In genomic region chr3:179451335-179452165, GRCh38 we compare ENCODE assay signal across 8 cellular contexts. TPM values are rescaled to one million over a fixed set of nuclear protein-coding genes. Genes with fewer than 3 reads are reported as not detected.
DNase-seq lines count a peak whose midpoint lies in the region; ATAC-seq, FAIRE-seq and TF ChIP-seq lines count a peak whose summit lies in the region.

Gene GNB4 (minus strand): TSS chr3:179451470. CDS start chr3:179426200, 25,270 bp downstream.

- ATAC-seq in GM18502 (IDR thresholded peaks at IDR 0.05; ENCODE audit: poor library complexity, unreplicated experiment), result peak; percentile 84
- peak; percentile 85 for ATAC-seq in HG02798 (IDR thresholded peaks at IDR 0.05; ENCODE audit: poor library complexity, unreplicated experiment)
- ATAC-seq in K562, result peak; percentile 94

- no peaks in the 10 kb centered on the region for H3K9me1 ChIP-seq in K562 (ENCODE audit: control insufficient read depth, insufficient read depth, low read length)

- peak within 1 kb of the TSS; percentile 90 for H2AFZ ChIP-seq in K562 (ENCODE audit: low read depth, low read length)

- H3K79me2 ChIP-seq in K562 (ENCODE audit: control insufficient read depth, insufficient read depth, low read length), result peaks cover 44% of the 10 kb centered on the region

- intact Hi-C loops in K562 (cut with micrococcal nuclease), result loop anchor here (2.0 kb wide), 1 partner anchor 111 kb away; the partner anchor contains the start of gene ACTL6A

- no peak for TF ChIP-seq EP300 in K562 (IDR thresholded peaks at IDR 0.05; ENCODE audit: low read length)

- H3K9ac ChIP-seq in K562 (ENCODE audit: insufficient read depth in 1 of 2, low read depth in 2 of 2, low read length in 2 of 2) (peak within 1 kb of the TSS; percentile 75 to 96), rectal smooth muscle tissue (ENCODE audit: low read length) (no peak within 1 kb of the TSS)

- no peak for TF ChIP-seq RAD21 in K562 (CRISPR knock-in tag; conservative IDR thresholded peaks at IDR 0.05 in 1 of 2, IDR thresholded peaks at IDR 0.05 in 1 of 2)

- H3K27ac ChIP-seq in K562 (ENCODE audit: extremely low read depth, low read depth, low read length), result peak within 1 kb of the TSS; percentile 76
- peak within 1 kb of the TSS; percentile 92 for H3K27ac ChIP-seq in rectal smooth muscle tissue (ENCODE audit: low read depth, low read length)

- H3K4me2 ChIP-seq in K562 (ENCODE audit: insufficient read depth, low read length), result peak within 1 kb of the TSS; percentile 92

- peaks cover 11 to 21% of the 10 kb centered on the region in 2 experiments; a peak in 4 of 5 replicates for H3K4me1 ChIP-seq in K562 (replicated peaks in 1 of 2; ENCODE audit: control insufficient read depth in 2 of 2, insufficient read depth in 2 of 2, low read length in 2 of 2)
- peaks cover 9% of the 10 kb centered on the region for H3K4me1 ChIP-seq in rectal smooth muscle tissue (ENCODE audit: control insufficient read depth, insufficient read depth, low read length)

- CTCF ChIA-PET in K562 (lab: Yijun Ruan, JAX; ENCODE audit: low intra/inter-chr PET ratio), result no interaction called here

- FAIRE-seq in K562 (lab: Jason Lieb, UNC), result peak; percentile 37

- no peaks in the 10 kb centered on the region; the same call in 1 of the 2 replicates for H4K20me1 ChIP-seq in K562 (replicated peaks; ENCODE audit: control insufficient read depth, insufficient read depth, low read length)

- in situ Hi-C loops in K562 (cut with MboI), result no loop called here

- POLR2A ChIA-PET in K562 (lab: Yijun Ruan, JAX), result interaction anchor here (1.9 to 2.9 kb wide), 2 partner anchors 10 to 21 kb away, joined by 8 to 14 read pairs; no protein-coding TSS in a partner anchor

- 7% methylated on average over 47 of the region's 75 CpGs for WGBS in K562 (ENCODE audit: insufficient coverage, low coverage, missing lambda C conversion rate)

- H3K4me3 ChIP-seq in K562 (peak within 1 kb of the TSS; percentile 77), rectal smooth muscle tissue (ENCODE audit: low read length) (peak within 1 kb of the TSS; percentile 60)

- H3K36me3 ChIP-seq in K562 (ENCODE audit: control insufficient read depth, insufficient read depth, low read length), result peaks cover 3% of the 10 kb centered on the region; the same call in 2 of the 3 replicates
- no peaks in the 10 kb centered on the region for H3K36me3 ChIP-seq in rectal smooth muscle tissue (ENCODE audit: control insufficient read depth, insufficient read depth, low read length)

- H3K9me3 ChIP-seq in K562 (replicated peaks; ENCODE audit: control insufficient read depth, insufficient read depth, low read depth, low read length), result no peaks in the 10 kb centered on the region

- H3K27me3 ChIP-seq in K562 (ENCODE audit: control insufficient read depth in 2 of 2, insufficient read depth in 2 of 2, low read length in 2 of 2) (peaks cover 4 to 16% of the 10 kb centered on the region in 2 experiments; a peak in 2 of 5 replicates), rectal smooth muscle tissue (ENCODE audit: control insufficient read depth, insufficient read depth, low read length) (no peaks in the 10 kb centered on the region)

- DNase-seq in NCI-H128 (lab: John Stamatoyannopoulos, UW; ENCODE audit: unreplicated experiment), result peak; percentile 51
- peak; percentile 6 for DNase-seq in T follicular helper cell (ENCODE audit: low read depth)
- DNase-seq in K562 (ENCODE audit: extremely low read depth in 1 of 4, low spot score in 3 of 4), result peak; percentile 82 to 89 (median 86)
- DNase-seq in hippocampal formation (lab: John Stamatoyannopoulos, UW), result peak; percentile 34 to 65
- no peak for DNase-seq in RKO (ENCODE audit: low spot score)

- no peak for TF ChIP-seq CTCF in K562 (IDR thresholded peaks at IDR 0.05 in 2 of 3, conservative IDR thresholded peaks at IDR 0.05 in 1 of 3; ENCODE audit: insufficient read depth in 2 of 3, low read depth in 1 of 3, low read length in 3 of 3)

- BruUV-seq in K562 (replicated peaks; lab: Mats Ljungman, UMichigan), result no TSS peak

- TF ChIP-seq POLR2A in K562 (conservative IDR thresholded peaks at IDR 0.05), result peak; percentile 66

TF ChIP-seq in K562, 482 proteins besides CTCF, POLR2A, EP300 and RAD21 (continues in another document):
- TF ChIP-seq MYC (IDR thresholded peaks at IDR 0.05; ENCODE audit: low read depth, low read length) (peak; percentile 78), MYC (CRISPR knock-in tag; IDR thresholded peaks at IDR 0.05; ENCODE audit: borderline replicate concordance, low read depth) (no peak), ZNF175 (CRISPR knock-in tag; IDR thresholded peaks at IDR 0.05; ENCODE audit: low read depth) (peak; percentile 76; the same call in 1 of the 2 replicates), ZNF609 (CRISPR knock-in tag; IDR thresholded peaks at IDR 0.05; ENCODE audit: borderline replicate concordance) (peak; percentile 40; the same call in 1 of the 2 replicates), CEBPG (CRISPR knock-in tag; IDR thresholded peaks at IDR 0.05) (peak; percentile 63; the same call in 1 of the 2 replicates), CEBPG (tag; conservative IDR thresholded peaks at IDR 0.05 in 1 of 2, IDR thresholded peaks at IDR 0.05 in 1 of 2) (peak; percentile 84 to 88), POLR2B (IDR thresholded peaks at IDR 0.05; ENCODE audit: low read depth, partially characterized antibody) (no peak), ELK3 (CRISPR knock-in tag; IDR thresholded peaks at IDR 0.05) (no peak), ZNF511 (CRISPR knock-in tag; IDR thresholded peaks at IDR 0.05) (peak; percentile 97), ZBED1 (IDR thresholded peaks at IDR 0.05) (no peak), KLF1 (tag; IDR thresholded peaks at IDR 0.05) (peak; percentile 82), TEAD1 (CRISPR knock-in tag; IDR thresholded peaks at IDR 0.05) (peak in 1 of 2 experiments; percentile 83; a peak in 2 of 4 replicates)

RNA-seq across cellular contexts. Expression of gene GNB4, which starts in this region (rescaled TPM):
- 10.7 and 22.4 TPM in 2 replicates for total RNA-seq in K562 (2011; cell fraction: chromatin; rRNA removed; ENCODE audit: low replicate concordance)
- total RNA-seq in K562 (2011; cell fraction: nucleolus; rRNA removed), result 4.8 and 8.7 TPM in 2 replicates
- total RNA-seq in K562 (2011; cell fraction: nucleoplasm; rRNA removed), result 16.1 and 23.0 TPM in 2 replicates
- total RNA-seq in K562 (2014; rRNA removed), result 18.3 and 20.0 TPM in 2 replicates
- 34.7 and 38.4 TPM in 2 replicates for total RNA-seq in K562 (2014; rRNA removed; fragmentation: Illumina TruSeq; extraction: Trizol)
- total RNA-seq in K562 (2015; rRNA removed; fragmentation: Illumina TruSeq; extraction: Trizol), result 24.8 and 26.2 TPM in 2 replicates
- total RNA-seq in K562 (2021), result 27.9 and 28.8 TPM in 2 replicates
- 30.6 and 36.7 TPM in 2 replicates for polyA plus RNA-seq in K562 (2011; rRNA removed)
- 8.2 and 23.4 TPM in 2 replicates for polyA plus RNA-seq in K562 (2011; cell fraction: cytosol; rRNA removed)
- 4.4 and 8.0 TPM in 2 replicates for polyA plus RNA-seq in K562 (2011; cell fraction: nucleus; rRNA removed)
- polyA plus RNA-seq in K562 (2012), result 9.1 and 12.8 TPM in 2 replicates
- 19.1 and 21.4 TPM in 2 replicates for polyA plus RNA-seq in K562 (2014; fragmentation: Illumina TruSeq; extraction: Trizol)
- polyA plus RNA-seq in K562 (2014; fragmentation: Nextera tagmentation; extraction: Ambion mirVana), result 1 to 10 TPM; 6.8 to 7.2 TPM
- 11.7 and 16.9 TPM in 2 replicates for polyA plus RNA-seq in K562 (2014; rRNA removed)
- polyA minus RNA-seq in K562 (2011; rRNA and poly(A)+ RNA removed), result 94.2 and 96.0 TPM in 2 replicates
- polyA minus RNA-seq in K562 (2011; cell fraction: cytosol; rRNA and poly(A)+ RNA removed), result 26.3 and 32.2 TPM in 2 replicates
- 6.1 and 12.0 TPM in 2 replicates for polyA minus RNA-seq in K562 (2011; cell fraction: nucleus; rRNA and poly(A)+ RNA removed)
